9 cellular contexts compared by ENCODE assay signal in the genomic region with DNA sequence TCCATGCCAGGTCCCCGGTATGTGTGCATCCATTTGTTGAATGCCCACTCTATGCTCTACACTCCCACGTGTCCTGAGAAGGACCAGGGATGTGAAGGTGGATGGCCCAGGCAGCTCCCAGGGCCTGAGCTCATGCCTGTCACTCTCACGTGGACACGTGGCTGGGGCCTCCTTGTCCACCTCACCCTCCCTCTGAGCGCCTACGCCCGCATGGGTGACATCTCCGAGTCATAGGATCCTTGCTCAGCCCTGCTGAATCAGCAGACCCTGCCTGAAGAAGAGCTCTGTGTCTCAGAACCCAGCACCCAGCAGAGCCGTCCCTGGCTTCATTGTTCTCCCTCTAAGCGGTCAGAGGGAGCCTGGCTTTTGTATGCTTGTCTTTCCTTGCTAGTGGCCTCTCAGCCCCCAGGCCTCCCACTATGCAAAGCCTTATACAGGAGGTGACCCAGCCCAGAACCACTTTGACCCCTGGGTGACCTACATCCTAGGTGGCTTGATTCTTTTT.
DNase-seq lines count a peak whose midpoint lies in the region; ATAC-seq and TF ChIP-seq lines count a peak whose summit lies in the region.
"Had no signal": no experiment of that assay in that cellular context is flagged by ENCODE, and none has a peak within 500 bp of the region (broad histone marks: within the 10 kb centered on the region; RNA-seq: fewer than 3 reads in every experiment).

No MANE protein-coding gene starts in this region.

- no peak overlapping the region; the same call in 1 of the 2 replicates for H3K14ac ChIP-seq in H9 (ENCODE audit: insufficient read depth, low read length)

- H2BK15ac ChIP-seq in H9 (ENCODE audit: low read depth, low read length) = no peak overlapping the region

- H2BK20ac ChIP-seq in H9 (ENCODE audit: low read depth, low read length, poor library complexity, severe bottlenecking) = no peak overlapping the region

- H3K9ac ChIP-seq in H9 (ENCODE audit: extremely low read depth, insufficient read length, low read length) (no peak overlapping the region), rectal smooth muscle tissue (ENCODE audit: low read length) (no peak overlapping the region)

- H2BK12ac ChIP-seq in H9 (ENCODE audit: insufficient read length, low read depth, low read length) = no peak overlapping the region

- peaks cover 4 to 9% (median 6%) of the 10 kb centered on the region in 3 experiments; a peak in 6 of 7 replicates for H3K36me3 Mint-ChIP-seq in H9 (ENCODE audit: insufficient read depth in 1 of 3, low read depth in 3 of 3)
- no peaks in the 10 kb centered on the region for H3K36me3 Mint-ChIP-seq in WTC11

- H4K8ac ChIP-seq in H9 (replicated peaks; ENCODE audit: insufficient read length, low read depth, low read length) = no peak overlapping the region

- no peak overlapping the region for H4K91ac ChIP-seq in H9 (ENCODE audit: insufficient read length, low read depth, low read length)

- no peak overlapping the region for H4K5ac ChIP-seq in H9 (ENCODE audit: insufficient read length, low read depth, low read length)

- H3K27ac ChIP-seq in H9 (ENCODE audit: insufficient read length, low read depth, low read length) (no peak overlapping the region), right atrium auricular region (peak overlapping the region; percentile 6 to 49), rectal smooth muscle tissue (ENCODE audit: low read depth, low read length) (peak overlapping the region; percentile 89)

- H3K18ac ChIP-seq in H9 (ENCODE audit: insufficient read length, low read depth, low read length) = no peak overlapping the region

- peaks cover 52% of the 10 kb centered on the region for H3K27me3 ChIP-seq in H9 (ENCODE audit: insufficient read depth, low read length)
- no peaks in the 10 kb centered on the region for H3K27me3 ChIP-seq in right atrium auricular region
- H3K27me3 ChIP-seq in rectal smooth muscle tissue (ENCODE audit: control insufficient read depth, insufficient read depth, low read length) = no peaks in the 10 kb centered on the region

- H3K4ac ChIP-seq in H9 (ENCODE audit: low read depth, low read length) = no peak overlapping the region

- no peak overlapping the region for H3K4me3 ChIP-seq in right atrium auricular region
- no peak overlapping the region for H3K4me3 ChIP-seq in rectal smooth muscle tissue (ENCODE audit: low read length)

- TF ChIP-seq CTCF in H9 (conservative IDR thresholded peaks at IDR 0.05) (no peak), WTC11 (IDR thresholded peaks at IDR 0.05) (no peak), right atrium auricular region (IDR thresholded peaks at IDR 0.05) (no peak)

- no peak overlapping the region for H3T11ph ChIP-seq in H9 (ENCODE audit: low read length)

- H3K23me2 ChIP-seq in H9 (ENCODE audit: insufficient read length, low read depth, low read length, poor library complexity, severe bottlenecking) = peaks cover 16% of the 10 kb centered on the region

- H3K4me1 ChIP-seq in H9 (ENCODE audit: insufficient read depth, low read length) (peaks cover 17% of the 10 kb centered on the region; the same call in 1 of the 2 replicates), right atrium auricular region (peaks cover 0 to 91% of the 10 kb centered on the region in 2 donors), rectal smooth muscle tissue (ENCODE audit: control insufficient read depth, insufficient read depth, low read length) (peaks cover 58% of the 10 kb centered on the region)

- no peaks in the 10 kb centered on the region for H3K79me2 ChIP-seq in H9 (ENCODE audit: insufficient read depth, low read length)

- peak overlapping the region; percentile 39 for H3K4me2 ChIP-seq in H9 (ENCODE audit: insufficient read depth, insufficient read length, low read length)

- H3K9me3 Mint-ChIP-seq in H9 (no peaks in the 10 kb centered on the region), WTC11 (no peaks in the 10 kb centered on the region)

- H3K4me3 Mint-ChIP-seq in H9 = peak overlapping the region; percentile 15 to 66; a peak in 4 of 5 replicates
- H3K4me3 Mint-ChIP-seq in WTC11 = peak overlapping the region; percentile 14; the same call in 1 of the 2 replicates

- H2AK5ac ChIP-seq in H9 (ENCODE audit: insufficient read length, low read length) = no peak overlapping the region

- H2BK5ac ChIP-seq in H9 (ENCODE audit: insufficient read length, low read length) = no peak overlapping the region

- H4K20me1 ChIP-seq in H9 (ENCODE audit: control insufficient read depth, insufficient read depth, insufficient read length) = peaks cover 3% of the 10 kb centered on the region

- H2BK120ac ChIP-seq in H9 (ENCODE audit: low read depth, low read length, poor library complexity, severe bottlenecking) = no peak overlapping the region

- H3K27ac Mint-ChIP-seq in H9 = peak overlapping the region in 1 of 3 experiments; percentile 22; a peak in 1 of 7 replicates
- no peak overlapping the region for H3K27ac Mint-ChIP-seq in WTC11

- H3K27me3 Mint-ChIP-seq in H9 (ENCODE audit: low read depth) = peaks cover 83% of the 10 kb centered on the region
- peaks cover 85% of the 10 kb centered on the region for H3K27me3 Mint-ChIP-seq in WTC11 (ENCODE audit: low read depth)

- CTCF ChIA-PET in WTC11 (lab: Charles Lee) = interaction anchor here (1.0 to 4.0 kb wide), 6 partner anchors 10 to 107 kb away, joined by 4 to 18 read pairs (median 7); no protein-coding TSS in a partner anchor

- H3K56ac ChIP-seq in H9 (ENCODE audit: insufficient read length, low read depth, low read length) = no peak overlapping the region

- DNase-seq in H9 = peak; percentile 64
- no peak for DNase-seq in WTC11 (ENCODE audit: low spot score)
- peak; percentile 77 for DNase-seq in right atrium auricular region (ENCODE audit: low spot score)
- DNase-seq in DMS114 treated with DMSO at 0.1 percent for 48 hours (lab: John Stamatoyannopoulos, UW; ENCODE audit: unreplicated experiment) = no peak
- DNase-seq in NCI-H1105 (lab: John Stamatoyannopoulos, UW) = no peak
- DNase-seq in NCI-H2107 treated with DMSO at 0.1 percent for 48 hours (lab: John Stamatoyannopoulos, UW; ENCODE audit: unreplicated experiment) = no peak
- DNase-seq in DMS79 treated with DMSO at 0.1 percent for 48 hours (lab: John Stamatoyannopoulos, UW) = no peak
- DNase-seq: NCI-H1092 treated with DMSO at 0.1 percent for 48 hours had no signal

- ATAC-seq in WTC11 = peak; percentile 5

- H3K79me1 ChIP-seq in H9 (ENCODE audit: insufficient read depth, low read depth, low read length, poor library complexity, severe bottlenecking) = no peaks in the 10 kb centered on the region

- no peaks in the 10 kb centered on the region for H3K36me3 ChIP-seq in right atrium auricular region
- H3K36me3 ChIP-seq in rectal smooth muscle tissue (ENCODE audit: control insufficient read depth, insufficient read depth, low read length) = no peaks in the 10 kb centered on the region

- no CpG with 5 or more reads among the region's 10 CpGs for WGBS in H9 (ENCODE audit: extremely low coverage, insufficient read length, low lambda C conversion rate)

- H3K9me3 ChIP-seq in H9 (ENCODE audit: control insufficient read depth, low read depth, low read length) (no peaks in the 10 kb centered on the region), right atrium auricular region (no peaks in the 10 kb centered on the region)

- H3K4me1 Mint-ChIP-seq in H9 = peaks cover 68 to 71% of the 10 kb centered on the region in 2 experiments
- H3K4me1 Mint-ChIP-seq in WTC11 = peaks cover 76% of the 10 kb centered on the region

- H3K23ac ChIP-seq in H9 (ENCODE audit: insufficient read length, low read depth, low read length) = no peak overlapping the region

- POLR2A ChIA-PET in WTC11 (lab: Charles Lee) = interaction anchor here (0.5 to 2.8 kb wide), 3 partner anchors 10 to 210 kb away, joined by 3 to 15 read pairs (median 9); no protein-coding TSS in a partner anchor

- no peak overlapping the region for H2AFZ ChIP-seq in H9 (ENCODE audit: low read length)

TF ChIP-seq in WTC11, 78 proteins besides CTCF, POLR2A, EP300 and RAD21 (continues in another document):
- TF ChIP-seq ZNF317 (CRISPR knock-in tag; IDR thresholded peaks at IDR 0.05; ENCODE audit: borderline replicate concordance, low read depth) (no peak), ELF4 (CRISPR knock-in tag; IDR thresholded peaks at IDR 0.05; ENCODE audit: low read depth) (no peak)
- TF ChIP-seq, protein P1, sequence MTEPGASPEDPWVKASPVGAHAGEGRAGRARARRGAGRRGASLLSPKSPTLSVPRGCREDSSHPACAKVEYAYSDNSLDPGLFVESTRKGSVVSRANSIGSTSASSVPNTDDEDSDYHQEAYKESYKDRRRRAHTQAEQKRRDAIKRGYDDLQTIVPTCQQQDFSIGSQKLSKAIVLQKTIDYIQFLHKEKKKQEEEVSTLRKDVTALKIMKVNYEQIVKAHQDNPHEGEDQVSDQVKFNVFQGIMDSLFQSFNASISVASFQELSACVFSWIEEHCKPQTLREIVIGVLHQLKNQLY (CRISPR knock-in tag; IDR thresholded peaks at IDR 0.05) = no peak
- TF ChIP-seq, protein P2, sequence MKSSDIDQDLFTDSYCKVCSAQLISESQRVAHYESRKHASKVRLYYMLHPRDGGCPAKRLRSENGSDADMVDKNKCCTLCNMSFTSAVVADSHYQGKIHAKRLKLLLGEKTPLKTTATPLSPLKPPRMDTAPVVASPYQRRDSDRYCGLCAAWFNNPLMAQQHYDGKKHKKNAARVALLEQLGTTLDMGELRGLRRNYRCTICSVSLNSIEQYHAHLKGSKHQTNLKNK (CRISPR knock-in tag; IDR thresholded peaks at IDR 0.05) = no peak
- TF ChIP-seq, protein P3, sequence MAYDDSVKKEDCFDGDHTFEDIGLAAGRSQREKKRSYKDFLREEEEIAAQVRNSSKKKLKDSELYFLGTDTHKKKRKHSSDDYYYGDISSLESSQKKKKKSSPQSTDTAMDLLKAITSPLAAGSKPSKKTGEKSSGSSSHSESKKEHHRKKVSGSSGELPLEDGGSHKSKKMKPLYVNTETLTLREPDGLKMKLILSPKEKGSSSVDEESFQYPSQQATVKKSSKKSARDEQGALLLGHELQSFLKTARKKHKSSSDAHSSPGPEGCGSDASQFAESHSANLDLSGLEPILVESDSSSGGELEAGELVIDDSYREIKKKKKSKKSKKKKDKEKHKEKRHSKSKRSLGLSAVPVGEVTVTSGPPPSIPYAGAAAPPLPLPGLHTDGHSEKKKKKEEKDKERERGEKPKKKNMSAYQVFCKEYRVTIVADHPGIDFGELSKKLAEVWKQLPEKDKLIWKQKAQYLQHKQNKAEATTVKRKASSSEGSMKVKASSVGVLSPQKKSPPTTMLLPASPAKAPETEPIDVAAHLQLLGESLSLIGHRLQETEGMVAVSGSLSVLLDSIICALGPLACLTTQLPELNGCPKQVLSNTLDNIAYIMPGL (CRISPR knock-in tag; IDR thresholded peaks at IDR 0.05) = no peak

Comparison
In these comparisons a context has a peak if more than half of its experiments do, and no peak if none do; other contexts are left out.
1. DNase-seq: peak in H9 (single experiment) and right atrium auricular region (single experiment); none in WTC11 (single experiment), DMS114 treated with DMSO at 0.1 percent for 48 hours (single experiment), NCI-H1105 (single experiment), NCI-H2107 treated with DMSO at 0.1 percent for 48 hours (single experiment) and DMS79 treated with DMSO at 0.1 percent for 48 hours (single experiment).